In genomic region chrX:119482497-119483480, GRCh38 we compare ENCODE assay signal across 8 cellular contexts.
DNase-seq lines count a peak whose midpoint lies in the region; ATAC-seq and TF ChIP-seq lines count a peak whose summit lies in the region.

No MANE protein-coding gene starts in this region.

- peak overlapping the region; percentile 6 to 47 for H3K9ac ChIP-seq in mucosa of rectum (ENCODE audit: low read depth in 1 of 2, low read length in 2 of 2)

- peak; percentile 46 for TF ChIP-seq CTCF in epithelial cell of esophagus (IDR thresholded peaks at IDR 0.05; ENCODE audit: insufficient read depth, low read depth, low read length, missing control alignments)

- ATAC-seq in HG02798 (IDR thresholded peaks at IDR 0.05; ENCODE audit: poor library complexity, unreplicated experiment) = peak; percentile 80

- H3K4me3 ChIP-seq in epithelial cell of esophagus (ENCODE audit: low read length) = no peak overlapping the region
- peak overlapping the region; percentile 13 to 72 for H3K4me3 ChIP-seq in mucosa of rectum (ENCODE audit: low read length in 2 of 2)

- H3K27me3 ChIP-seq in mucosa of rectum (ENCODE audit: control insufficient read depth in 2 of 2, insufficient read depth in 2 of 2, low read length in 2 of 2) = no peaks in the 10 kb centered on the region

- peak overlapping the region; percentile 74 for H3K27ac ChIP-seq in mucosa of rectum (ENCODE audit: low read depth in 2 of 2, low read length in 2 of 2)

- peaks cover 11 to 14% of the 10 kb centered on the region in 2 donors for H3K4me1 ChIP-seq in mucosa of rectum (ENCODE audit: control insufficient read depth in 2 of 2, insufficient read depth in 2 of 2, low read length in 2 of 2)

- no peaks in the 10 kb centered on the region for H3K36me3 ChIP-seq in mucosa of rectum (ENCODE audit: control insufficient read depth in 2 of 2, insufficient read depth in 2 of 2, low read length in 2 of 2)

- no peaks in the 10 kb centered on the region for H3K9me3 ChIP-seq in mucosa of rectum (ENCODE audit: control insufficient read depth in 2 of 2, low read length in 2 of 2)

- DNase-seq in NCI-H2081 (lab: John Stamatoyannopoulos, UW) = peak; percentile 64 to 71
- no peak for DNase-seq in NCI-H2081 treated with DMSO at 0.1 percent for 48 hours (lab: John Stamatoyannopoulos, UW)
- DNase-seq in NCI-H510A (lab: John Stamatoyannopoulos, UW) = peak; percentile 48
- peak; percentile 22 to 39 (median 36) for DNase-seq in activated CD8-positive, alpha-beta memory T cell treated with anti-CD3 and anti-CD28 coated beads for 48 hours (ENCODE audit: low read depth in 2 of 3, low spot score in 2 of 3)
- DNase-seq in epithelial cell of esophagus (ENCODE audit: low read depth) = peak; percentile 59
- peak; percentile 14 to 49 for DNase-seq in stimulated activated CD8-positive, alpha-beta memory T cell treated with anti-CD3 and anti-CD28 coated beads, Interleukin-7, amount 100 ng/mL, for 4 hours (ENCODE audit: low read depth in 2 of 2)
